ENCODE assay signal across 8 cellular contexts in genomic region chr20:33399924-33400323, GRCh38. TPM values are rescaled to one million over a fixed set of nuclear protein-coding genes. Genes with fewer than 3 reads are reported as not detected.
DNase-seq lines count a peak whose midpoint lies in the region; ATAC-seq and TF ChIP-seq lines count a peak whose summit lies in the region.

No MANE protein-coding gene starts in this region.

- peak overlapping the region; percentile 89 to 99 (median 97) for H3K9ac ChIP-seq in skeletal muscle tissue (ENCODE audit: low read depth in 1 of 3, low read length in 3 of 3)
- H3K9ac ChIP-seq in colonic mucosa (ENCODE audit: low read depth in 2 of 2, low read length in 2 of 2), result no peak overlapping the region

- intact Hi-C loops in Panc1 (cut with micrococcal nuclease; ENCODE audit: unreplicated experiment) (no loop called here), colonic mucosa (cut with DNase I) (no loop called here)

- in situ Hi-C loops in Panc1 (cut with HindIII; ENCODE audit: low pct_unique_long_range_greater_than_20kb, low sequenced_read_pairs), result no loop called here

- CTCF ChIA-PET in Panc1 (lab: Charles Lee), result interaction anchor here (0.6 kb wide), 1 partner anchor 534 kb away, joined by 3 read pairs; no protein-coding TSS in a partner anchor

- H3K4me1 ChIP-seq in Panc1 (ENCODE audit: control insufficient read depth, insufficient read depth, low read length) (peaks cover 4% of the 10 kb centered on the region; the same call in 1 of the 2 replicates), skeletal muscle tissue (ENCODE audit: control insufficient read depth in 3 of 3, insufficient read depth in 3 of 3, low read length in 3 of 3) (peaks cover 20 to 30% (median 26%) of the 10 kb centered on the region in 3 donors), colonic mucosa (no peaks in the 10 kb centered on the region)

- POLR2A ChIA-PET in Panc1 (lab: Charles Lee), result no interaction called here

- H3K27ac ChIP-seq in Panc1 (ENCODE audit: low read length) (no peak overlapping the region), skeletal muscle tissue (ENCODE audit: low read depth, low read length) (no peak overlapping the region), colonic mucosa (no peak overlapping the region)

- BruUV-seq in Panc1 (replicated peaks; lab: Mats Ljungman, UMichigan), result no TSS peak

- H3K27me3 ChIP-seq in Panc1 (ENCODE audit: control insufficient read depth, insufficient read depth, low read length) (no peaks in the 10 kb centered on the region), skeletal muscle tissue (ENCODE audit: control insufficient read depth in 3 of 3, insufficient read depth in 3 of 3, low read length in 3 of 3) (no peaks in the 10 kb centered on the region), colonic mucosa (no peaks in the 10 kb centered on the region)

- ATAC-seq in Panc1, result no peak

- peak overlapping the region; percentile 89 to 99; a peak in 3 of 4 replicates for H3K4me3 ChIP-seq in Panc1 (ENCODE audit: low read depth in 2 of 2, low read length in 2 of 2)
- peak overlapping the region; percentile 1 to 100 (median 32) for H3K4me3 ChIP-seq in skeletal muscle tissue (ENCODE audit: low read length in 3 of 3)
- no peak overlapping the region for H3K4me3 ChIP-seq in colonic mucosa

- TF ChIP-seq CTCF in Panc1 (IDR thresholded peaks at IDR 0.05) (no peak), colonic mucosa (IDR thresholded peaks at IDR 0.05) (no peak)

- H3K36me3 ChIP-seq in Panc1 (ENCODE audit: control insufficient read depth, insufficient read depth, low read length), result no peaks in the 10 kb centered on the region
- peaks cover 0 to 10% (median 4%) of the 10 kb centered on the region in 3 donors for H3K36me3 ChIP-seq in skeletal muscle tissue (ENCODE audit: control insufficient read depth in 3 of 3, insufficient read depth in 3 of 3, low read length in 3 of 3)
- no peaks in the 10 kb centered on the region for H3K36me3 ChIP-seq in colonic mucosa

- H3K9me3 ChIP-seq in Panc1 (ENCODE audit: control insufficient read depth, insufficient read depth, low read depth, low read length) (no peaks in the 10 kb centered on the region), skeletal muscle tissue (ENCODE audit: control insufficient read depth in 3 of 3, low read length in 3 of 3) (no peaks in the 10 kb centered on the region), colonic mucosa (no peaks in the 10 kb centered on the region)

- DNase-seq in SKM-1 treated with dmso at 0.1 percent for 144 hours (lab: John Stamatoyannopoulos, UW; ENCODE audit: unreplicated experiment) (peak; percentile 8), SKM-1 (lab: John Stamatoyannopoulos, UW; ENCODE audit: unreplicated experiment) (no peak), Panc1 (ENCODE audit: low read depth, low spot score) (no peak), fibroblast of gingiva (ENCODE audit: low read depth) (peak; percentile 42), DMS53 (lab: John Stamatoyannopoulos, UW) (no peak), GM03348 (ENCODE audit: low spot score) (no peak), colonic mucosa (no peak)

RNA-seq across cellular contexts. Expression of gene CDK5RAP1, which starts 1.4 kb away (rescaled TPM):
- total RNA-seq in Panc1 (2021; ENCODE audit: unreplicated experiment) (34.8 TPM), skeletal muscle tissue (20.4 TPM), colonic mucosa (10 to 100 TPM; 18.2 to 31.0 TPM)
- 26.6 TPM for polyA plus RNA-seq in Panc1 (2012; ENCODE audit: insufficient read length)

RNA-seq across cellular contexts. Expression of gene SNTA1, which starts 43.6 kb away (rescaled TPM):
- total RNA-seq in Panc1 (2021; ENCODE audit: unreplicated experiment) (12.0 TPM), skeletal muscle tissue (36.5 TPM), colonic mucosa (1 to 10 TPM; 4.5 to 5.7 TPM)
- 22.4 TPM for polyA plus RNA-seq in Panc1 (2012; ENCODE audit: insufficient read length)

Comparison
In these comparisons a context has a peak if more than half of its experiments do, and no peak if none do; other contexts are left out.
1. DNase-seq: peak in SKM-1 treated with dmso at 0.1 percent for 144 hours (single experiment) and fibroblast of gingiva (single experiment); none in SKM-1 (single experiment), Panc1 (single experiment), DMS53 (single experiment), GM03348 (single experiment) and colonic mucosa (single experiment).
2. H3K9ac ChIP-seq: peak in skeletal muscle tissue (3 of 3); none in colonic mucosa (0 of 2).